Comparison of ENCODE assay signal across 8 cellular contexts in the genomic region with DNA sequence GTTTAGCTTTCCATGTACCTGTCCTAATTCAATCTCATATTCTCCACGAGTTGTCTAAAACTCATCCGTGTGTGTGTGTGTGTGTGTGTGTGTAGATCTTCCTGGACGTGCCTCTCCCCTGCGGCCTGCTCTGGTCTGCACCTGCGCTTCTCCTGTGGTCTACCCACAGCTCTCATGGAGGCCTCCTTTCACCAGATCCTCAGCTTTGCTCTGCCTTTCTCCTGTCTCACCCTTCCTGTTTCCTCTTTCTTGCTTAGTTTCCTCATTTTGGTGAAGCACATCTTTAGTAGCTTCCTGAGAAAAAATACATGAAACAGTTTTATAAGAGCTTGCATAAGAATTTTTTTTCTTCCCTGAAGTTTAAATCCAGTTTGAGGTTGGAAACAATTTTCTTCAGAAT.
DNase-seq lines count a peak whose midpoint lies in the region; ATAC-seq and TF ChIP-seq lines count a peak whose summit lies in the region.

No MANE protein-coding gene starts in this region.

- H3K36me3 Mint-ChIP-seq in activated naive CD8-positive, alpha-beta T cell treated with anti-CD3 and anti-CD28 coated beads, Interleukin-2, amount 50 U/mL, for 24 hours (ENCODE audit: low read depth) = peaks cover 13% of the 10 kb centered on the region

- peaks cover 15% of the 10 kb centered on the region for H3K4me1 Mint-ChIP-seq in activated naive CD8-positive, alpha-beta T cell treated with anti-CD3 and anti-CD28 coated beads, Interleukin-2, amount 50 U/mL, for 24 hours

- H3K27me3 Mint-ChIP-seq in activated naive CD8-positive, alpha-beta T cell treated with anti-CD3 and anti-CD28 coated beads, Interleukin-2, amount 50 U/mL, for 24 hours = no peaks in the 10 kb centered on the region

- 0 out of 2 replicates have a peak, but pooled peaks cover 2% of the 10 kb centered on the region for H3K79me2 ChIP-seq in MM.1S (ENCODE audit: low read length)

- H3K27me3 ChIP-seq in MM.1S (replicated peaks; ENCODE audit: insufficient read depth, low read length) = no peaks in the 10 kb centered on the region
- H3K27me3 ChIP-seq in brain microvascular endothelial cell (replicated peaks) = no peaks in the 10 kb centered on the region

- peaks cover 20% of the 10 kb centered on the region for H3K4me1 ChIP-seq in MM.1S (ENCODE audit: low read length)

- H3K4me3 ChIP-seq in MM.1S (ENCODE audit: low read length) (no peak overlapping the region), brain microvascular endothelial cell (ENCODE audit: low read depth, low read length) (no peak overlapping the region), foreskin fibroblast (ENCODE audit: low read depth in 1 of 2, low read length in 2 of 2) (no peak overlapping the region)

- H3K36me3 ChIP-seq in MM.1S (replicated peaks; ENCODE audit: insufficient read depth, low read length) (no peaks in the 10 kb centered on the region), brain microvascular endothelial cell (replicated peaks) (no peaks in the 10 kb centered on the region)

- H2AFZ ChIP-seq in MM.1S (ENCODE audit: low read length) = no peak overlapping the region

- H3K9ac ChIP-seq in MM.1S (ENCODE audit: low read length) = no peak overlapping the region

- peaks cover 8% of the 10 kb centered on the region for H3K9me3 Mint-ChIP-seq in activated naive CD8-positive, alpha-beta T cell treated with anti-CD3 and anti-CD28 coated beads, Interleukin-2, amount 50 U/mL, for 24 hours

- no peaks in the 10 kb centered on the region for H4K20me1 ChIP-seq in MM.1S (ENCODE audit: insufficient read depth, low read length)

- in situ Hi-C loops in brain microvascular endothelial cell (cut with HindIII; ENCODE audit: low pct_ligation_motif_present, low sequenced_read_pairs) = no loop called here

- peak overlapping the region; percentile 6 for H3K27ac Mint-ChIP-seq in activated naive CD8-positive, alpha-beta T cell treated with anti-CD3 and anti-CD28 coated beads, Interleukin-2, amount 50 U/mL, for 24 hours

- peaks cover 15% of the 10 kb centered on the region for H3F3A ChIP-seq in MM.1S (ENCODE audit: insufficient read depth, low read length)

- H3K27ac ChIP-seq in MM.1S (ENCODE audit: low read length) (peak overlapping the region; percentile 25; the same call in 1 of the 2 replicates), brain microvascular endothelial cell (no peak overlapping the region)

- H3K9me3 ChIP-seq in MM.1S (replicated peaks; ENCODE audit: insufficient read depth, low read length) = no peaks in the 10 kb centered on the region

- peak overlapping the region; percentile 25 for H3K4me2 ChIP-seq in MM.1S (ENCODE audit: low read depth, low read length)

- H3K9me2 ChIP-seq in MM.1S (replicated peaks; ENCODE audit: insufficient read depth, low read length) = no peaks in the 10 kb centered on the region

- peak overlapping the region; percentile 43 for H3K4me3 Mint-ChIP-seq in activated naive CD8-positive, alpha-beta T cell treated with anti-CD3 and anti-CD28 coated beads, Interleukin-2, amount 50 U/mL, for 24 hours

- TF ChIP-seq CTCF in MM.1S (IDR thresholded peaks at IDR 0.05; ENCODE audit: low read length) (no peak), brain microvascular endothelial cell (IDR thresholded peaks at IDR 0.05; ENCODE audit: low read depth, low read length, missing control alignments) (no peak), foreskin fibroblast (IDR thresholded peaks at IDR 0.05; ENCODE audit: low read depth, low read length) (no peak)

- ATAC-seq in GM18858 (IDR thresholded peaks at IDR 0.05; ENCODE audit: unreplicated experiment) = peak; percentile 87
- ATAC-seq in GM21825 (IDR thresholded peaks at IDR 0.05; ENCODE audit: unreplicated experiment) = peak; percentile 96
- ATAC-seq in activated naive CD8-positive, alpha-beta T cell treated with anti-CD3 and anti-CD28 coated beads, Interleukin-2, amount 50 U/mL, for 24 hours = peak; percentile 75

- DNase-seq in MM.1S (peak; percentile 78), brain microvascular endothelial cell (no peak), NCI-H524 treated with DMSO at 0.1 percent for 48 hours (lab: John Stamatoyannopoulos, UW) (no peak), NCI-H526 (lab: John Stamatoyannopoulos, UW) (no peak), foreskin fibroblast (no peak)
- DNase-seq in activated naive CD8-positive, alpha-beta T cell treated with anti-CD3 and anti-CD28 coated beads, Interleukin-2, amount 50 U/mL, for 24 hours = peak; percentile 33

Comparison
In these comparisons a context has a peak if more than half of its experiments do, and no peak if none do; other contexts are left out.
1. DNase-seq: peak in MM.1S (single experiment) and activated naive CD8-positive, alpha-beta T cell treated with anti-CD3 and anti-CD28 coated beads, Interleukin-2, amount 50 U/mL, for 24 hours (single experiment); none in brain microvascular endothelial cell (single experiment), NCI-H524 treated with DMSO at 0.1 percent for 48 hours (single experiment), NCI-H526 (0 of 2) and foreskin fibroblast (0 of 2).
2. Peak in every context shown above with its lines, with median percentiles within 50 percentile points of each other: ATAC-seq.